In the genomic region with DNA sequence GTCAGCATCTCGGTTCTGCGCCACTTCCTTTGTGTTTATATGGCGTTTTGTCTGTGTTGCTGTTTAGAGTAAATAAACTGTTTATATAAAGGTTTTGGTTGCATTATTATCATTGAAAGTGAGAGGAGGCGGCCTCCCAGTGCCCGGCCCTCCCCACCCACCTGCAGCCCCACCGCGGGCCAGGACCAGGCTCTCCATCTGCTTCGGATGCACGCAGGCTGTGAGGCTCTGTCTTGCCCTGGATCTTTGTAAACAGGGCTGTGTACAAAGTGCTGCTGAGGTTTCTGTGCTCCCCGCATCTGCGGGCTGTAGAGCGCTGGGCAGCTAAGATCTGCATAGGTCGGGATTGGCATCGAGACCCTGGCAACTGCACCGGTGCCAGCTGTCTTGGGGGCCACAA, we compare ENCODE assay signal across 1 cellular context.
TF ChIP-seq lines count a peak whose summit lies in the region.

No MANE protein-coding gene starts in this region.

TF ChIP-seq in HepG2, 621 proteins besides CTCF, POLR2A, EP300 and RAD21 (continued from another document):
- TF ChIP-seq, protein P1, sequence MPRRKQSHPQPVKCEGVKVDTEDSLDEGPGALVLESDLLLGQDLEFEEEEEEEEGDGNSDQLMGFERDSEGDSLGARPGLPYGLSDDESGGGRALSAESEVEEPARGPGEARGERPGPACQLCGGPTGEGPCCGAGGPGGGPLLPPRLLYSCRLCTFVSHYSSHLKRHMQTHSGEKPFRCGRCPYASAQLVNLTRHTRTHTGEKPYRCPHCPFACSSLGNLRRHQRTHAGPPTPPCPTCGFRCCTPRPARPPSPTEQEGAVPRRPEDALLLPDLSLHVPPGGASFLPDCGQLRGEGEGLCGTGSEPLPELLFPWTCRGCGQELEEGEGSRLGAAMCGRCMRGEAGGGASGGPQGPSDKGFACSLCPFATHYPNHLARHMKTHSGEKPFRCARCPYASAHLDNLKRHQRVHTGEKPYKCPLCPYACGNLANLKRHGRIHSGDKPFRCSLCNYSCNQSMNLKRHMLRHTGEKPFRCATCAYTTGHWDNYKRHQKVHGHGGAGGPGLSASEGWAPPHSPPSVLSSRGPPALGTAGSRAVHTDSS (CRISPR knock-in tag; conservative IDR thresholded peaks at IDR 0.05) = no peak
- TF ChIP-seq, protein P2, sequence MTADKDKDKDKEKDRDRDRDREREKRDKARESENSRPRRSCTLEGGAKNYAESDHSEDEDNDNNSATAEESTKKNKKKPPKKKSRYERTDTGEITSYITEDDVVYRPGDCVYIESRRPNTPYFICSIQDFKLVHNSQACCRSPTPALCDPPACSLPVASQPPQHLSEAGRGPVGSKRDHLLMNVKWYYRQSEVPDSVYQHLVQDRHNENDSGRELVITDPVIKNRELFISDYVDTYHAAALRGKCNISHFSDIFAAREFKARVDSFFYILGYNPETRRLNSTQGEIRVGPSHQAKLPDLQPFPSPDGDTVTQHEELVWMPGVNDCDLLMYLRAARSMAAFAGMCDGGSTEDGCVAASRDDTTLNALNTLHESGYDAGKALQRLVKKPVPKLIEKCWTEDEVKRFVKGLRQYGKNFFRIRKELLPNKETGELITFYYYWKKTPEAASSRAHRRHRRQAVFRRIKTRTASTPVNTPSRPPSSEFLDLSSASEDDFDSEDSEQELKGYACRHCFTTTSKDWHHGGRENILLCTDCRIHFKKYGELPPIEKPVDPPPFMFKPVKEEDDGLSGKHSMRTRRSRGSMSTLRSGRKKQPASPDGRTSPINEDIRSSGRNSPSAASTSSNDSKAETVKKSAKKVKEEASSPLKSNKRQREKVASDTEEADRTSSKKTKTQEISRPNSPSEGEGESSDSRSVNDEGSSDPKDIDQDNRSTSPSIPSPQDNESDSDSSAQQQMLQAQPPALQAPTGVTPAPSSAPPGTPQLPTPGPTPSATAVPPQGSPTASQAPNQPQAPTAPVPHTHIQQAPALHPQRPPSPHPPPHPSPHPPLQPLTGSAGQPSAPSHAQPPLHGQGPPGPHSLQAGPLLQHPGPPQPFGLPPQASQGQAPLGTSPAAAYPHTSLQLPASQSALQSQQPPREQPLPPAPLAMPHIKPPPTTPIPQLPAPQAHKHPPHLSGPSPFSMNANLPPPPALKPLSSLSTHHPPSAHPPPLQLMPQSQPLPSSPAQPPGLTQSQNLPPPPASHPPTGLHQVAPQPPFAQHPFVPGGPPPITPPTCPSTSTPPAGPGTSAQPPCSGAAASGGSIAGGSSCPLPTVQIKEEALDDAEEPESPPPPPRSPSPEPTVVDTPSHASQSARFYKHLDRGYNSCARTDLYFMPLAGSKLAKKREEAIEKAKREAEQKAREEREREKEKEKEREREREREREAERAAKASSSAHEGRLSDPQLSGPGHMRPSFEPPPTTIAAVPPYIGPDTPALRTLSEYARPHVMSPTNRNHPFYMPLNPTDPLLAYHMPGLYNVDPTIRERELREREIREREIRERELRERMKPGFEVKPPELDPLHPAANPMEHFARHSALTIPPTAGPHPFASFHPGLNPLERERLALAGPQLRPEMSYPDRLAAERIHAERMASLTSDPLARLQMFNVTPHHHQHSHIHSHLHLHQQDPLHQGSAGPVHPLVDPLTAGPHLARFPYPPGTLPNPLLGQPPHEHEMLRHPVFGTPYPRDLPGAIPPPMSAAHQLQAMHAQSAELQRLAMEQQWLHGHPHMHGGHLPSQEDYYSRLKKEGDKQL (CRISPR knock-in tag; IDR thresholded peaks at IDR 0.05; ENCODE audit: low read depth) = no peak
TF ChIP-seq in HepG2: peak in this region for 2.
